ENCODE assay signal across 8 cellular contexts in genomic region chr12:55972906-55973597, GRCh38. TPM values are rescaled to one million over a fixed set of nuclear protein-coding genes. Genes with fewer than 3 reads are reported as not detected.
DNase-seq lines count a peak whose midpoint lies in the region; FAIRE-seq and TF ChIP-seq lines count a peak whose summit lies in the region.

No MANE protein-coding gene starts in this region.

- peak overlapping the region; percentile 72 for H3K9ac ChIP-seq in BLaER1

- H3K27ac ChIP-seq in BLaER1 = peak overlapping the region; percentile 28; the same call in 1 of the 2 replicates

- H3K4me2 ChIP-seq in BLaER1 = peak overlapping the region; percentile 83

- TF ChIP-seq CTCF in bronchial epithelial cell (IDR thresholded peaks at IDR 0.05; ENCODE audit: insufficient read depth, low read length, severe bottlenecking) = no peak

- DNase-seq in Jurkat, Clone E6-1 (ENCODE audit: low read depth, low spot score) = no peak
- no peak for DNase-seq in bronchial epithelial cell (ENCODE audit: low read depth)
- no peak for DNase-seq in activated gamma-delta T cell treated with Interleukin-2 at 50 U/mL for 16 hours
- no peak for DNase-seq in NCI-H1092 (lab: John Stamatoyannopoulos, UW)
- no peak for DNase-seq in NCI-H2196 treated with DMSO at 0.1 percent for 48 hours (lab: John Stamatoyannopoulos, UW; ENCODE audit: unreplicated experiment)
- DNase-seq in inferior parietal cortex (ENCODE audit: extremely low spot score) = no peak

- H3K4me3 ChIP-seq in BLaER1 = peak overlapping the region; percentile 98
- H3K4me3 ChIP-seq in Jurkat, Clone E6-1 (ENCODE audit: low read length) = peak overlapping the region; percentile 56
- H3K4me3 ChIP-seq in bronchial epithelial cell (ENCODE audit: low read depth, low read length) = peak overlapping the region; percentile 47
- H3K4me3 ChIP-seq in mononuclear cell (ENCODE audit: low read length) = peak overlapping the region; percentile 85

- no peaks in the 10 kb centered on the region for H3K27me3 ChIP-seq in BLaER1
- no peaks in the 10 kb centered on the region for H3K27me3 ChIP-seq in bronchial epithelial cell (ENCODE audit: control insufficient read depth, insufficient read depth, low read length)
- H3K27me3 ChIP-seq in mononuclear cell (ENCODE audit: insufficient read depth, low read length) = no peaks in the 10 kb centered on the region

- H3K36me3 ChIP-seq in BLaER1 (peaks cover 40% of the 10 kb centered on the region), bronchial epithelial cell (ENCODE audit: control insufficient read depth, insufficient read depth, low read length) (no peaks in the 10 kb centered on the region)

- FAIRE-seq in bronchial epithelial cell (lab: Jason Lieb, UNC) = no peak

- H3K9me3 ChIP-seq in BLaER1 = no peaks in the 10 kb centered on the region
- no peaks in the 10 kb centered on the region for H3K9me3 ChIP-seq in mononuclear cell (ENCODE audit: low read depth, low read length)

- peaks cover 68% of the 10 kb centered on the region for H3K4me1 ChIP-seq in BLaER1
- peaks cover 49% of the 10 kb centered on the region for H3K4me1 ChIP-seq in mononuclear cell (ENCODE audit: insufficient read depth, low read length)

- H4K20me1 ChIP-seq in BLaER1 = no peaks in the 10 kb centered on the region; the same call in 1 of the 2 replicates

RNA-seq across cellular contexts. Expression of gene RAB5B, which starts 0.8 kb away (rescaled TPM):
- polyA plus RNA-seq in Jurkat, Clone E6-1 (2012; ENCODE audit: insufficient read depth, insufficient read length) = 37.0 TPM
- total RNA-seq in bronchial epithelial cell (30.8 and 48.8 TPM in 2 replicates), mononuclear cell (25.1 TPM)

RNA-seq across cellular contexts. Expression of gene CDK2, which starts 6.4 kb away (rescaled TPM):
- 134 TPM for polyA plus RNA-seq in Jurkat, Clone E6-1 (2012; ENCODE audit: insufficient read depth, insufficient read length)
- total RNA-seq in bronchial epithelial cell (5.2 and 6.8 TPM in 2 replicates), mononuclear cell (6.9 TPM)

RNA-seq across cellular contexts. Expression of gene PMEL, which starts 7.2 kb away (rescaled TPM):
- 1.1 TPM for polyA plus RNA-seq in Jurkat, Clone E6-1 (2012; ENCODE audit: insufficient read depth, insufficient read length)
- total RNA-seq in bronchial epithelial cell (1.8 and 2.6 TPM in 2 replicates), mononuclear cell (not detected)

RNA-seq across cellular contexts. Expression of gene SUOX, which starts 24.0 kb away (rescaled TPM):
- 1.0 TPM for polyA plus RNA-seq in Jurkat, Clone E6-1 (2012; ENCODE audit: insufficient read depth, insufficient read length)
- total RNA-seq in bronchial epithelial cell = 2.1 and 3.6 TPM in 2 replicates
- 2.4 TPM for total RNA-seq in mononuclear cell

RNA-seq across cellular contexts. Expression of gene DGKA, which starts 42.1 kb away (rescaled TPM):
- 158 TPM for polyA plus RNA-seq in Jurkat, Clone E6-1 (2012; ENCODE audit: insufficient read depth, insufficient read length)
- 81.9 and 88.5 TPM in 2 replicates for total RNA-seq in bronchial epithelial cell
- total RNA-seq in mononuclear cell = 329 TPM

Comparison
In these comparisons a context has a peak if more than half of its experiments do, and no peak if none do; other contexts are left out.
1. H3K4me3 ChIP-seq: peak in every context shown above with its lines; median percentile 98 in BLaER1; 85 in mononuclear cell; 56 in Jurkat, Clone E6-1; 47 in bronchial epithelial cell.